In the genomic region with DNA sequence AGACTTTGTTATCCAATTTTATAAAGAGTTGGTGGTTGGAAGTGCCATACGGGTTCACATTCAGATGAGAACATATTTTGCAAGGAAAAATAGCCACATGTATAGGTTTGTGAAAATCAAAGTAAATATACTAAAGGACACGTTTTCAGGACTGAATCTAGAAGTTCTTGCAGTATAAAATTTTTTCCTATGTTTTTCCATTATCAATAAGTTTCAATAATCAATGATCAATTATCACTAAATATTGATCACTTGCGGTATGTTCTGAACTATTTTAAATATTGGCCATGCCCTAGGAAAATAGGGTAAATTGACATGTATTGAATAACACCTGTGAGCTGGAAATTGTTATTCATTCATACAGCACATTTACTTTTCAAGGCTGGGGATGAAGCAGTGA, we compare ENCODE assay signal across 3 cellular contexts.
TF ChIP-seq lines count a peak whose summit lies in the region.

No MANE protein-coding gene starts in this region.

TF ChIP-seq in A549, 52 proteins besides CTCF, POLR2A, EP300 and RAD21:
- no peak for TF ChIP-seq JUN (IDR thresholded peaks at IDR 0.05)
- no peak for TF ChIP-seq EHMT2 (IDR thresholded peaks at IDR 0.05; ENCODE audit: low read depth)
- no peak for TF ChIP-seq SREBF2 (IDR thresholded peaks at IDR 0.05)

TF ChIP-seq in GM12878, 131 proteins besides CTCF, POLR2A, EP300 and RAD21:
- TF ChIP-seq, protein P1, sequence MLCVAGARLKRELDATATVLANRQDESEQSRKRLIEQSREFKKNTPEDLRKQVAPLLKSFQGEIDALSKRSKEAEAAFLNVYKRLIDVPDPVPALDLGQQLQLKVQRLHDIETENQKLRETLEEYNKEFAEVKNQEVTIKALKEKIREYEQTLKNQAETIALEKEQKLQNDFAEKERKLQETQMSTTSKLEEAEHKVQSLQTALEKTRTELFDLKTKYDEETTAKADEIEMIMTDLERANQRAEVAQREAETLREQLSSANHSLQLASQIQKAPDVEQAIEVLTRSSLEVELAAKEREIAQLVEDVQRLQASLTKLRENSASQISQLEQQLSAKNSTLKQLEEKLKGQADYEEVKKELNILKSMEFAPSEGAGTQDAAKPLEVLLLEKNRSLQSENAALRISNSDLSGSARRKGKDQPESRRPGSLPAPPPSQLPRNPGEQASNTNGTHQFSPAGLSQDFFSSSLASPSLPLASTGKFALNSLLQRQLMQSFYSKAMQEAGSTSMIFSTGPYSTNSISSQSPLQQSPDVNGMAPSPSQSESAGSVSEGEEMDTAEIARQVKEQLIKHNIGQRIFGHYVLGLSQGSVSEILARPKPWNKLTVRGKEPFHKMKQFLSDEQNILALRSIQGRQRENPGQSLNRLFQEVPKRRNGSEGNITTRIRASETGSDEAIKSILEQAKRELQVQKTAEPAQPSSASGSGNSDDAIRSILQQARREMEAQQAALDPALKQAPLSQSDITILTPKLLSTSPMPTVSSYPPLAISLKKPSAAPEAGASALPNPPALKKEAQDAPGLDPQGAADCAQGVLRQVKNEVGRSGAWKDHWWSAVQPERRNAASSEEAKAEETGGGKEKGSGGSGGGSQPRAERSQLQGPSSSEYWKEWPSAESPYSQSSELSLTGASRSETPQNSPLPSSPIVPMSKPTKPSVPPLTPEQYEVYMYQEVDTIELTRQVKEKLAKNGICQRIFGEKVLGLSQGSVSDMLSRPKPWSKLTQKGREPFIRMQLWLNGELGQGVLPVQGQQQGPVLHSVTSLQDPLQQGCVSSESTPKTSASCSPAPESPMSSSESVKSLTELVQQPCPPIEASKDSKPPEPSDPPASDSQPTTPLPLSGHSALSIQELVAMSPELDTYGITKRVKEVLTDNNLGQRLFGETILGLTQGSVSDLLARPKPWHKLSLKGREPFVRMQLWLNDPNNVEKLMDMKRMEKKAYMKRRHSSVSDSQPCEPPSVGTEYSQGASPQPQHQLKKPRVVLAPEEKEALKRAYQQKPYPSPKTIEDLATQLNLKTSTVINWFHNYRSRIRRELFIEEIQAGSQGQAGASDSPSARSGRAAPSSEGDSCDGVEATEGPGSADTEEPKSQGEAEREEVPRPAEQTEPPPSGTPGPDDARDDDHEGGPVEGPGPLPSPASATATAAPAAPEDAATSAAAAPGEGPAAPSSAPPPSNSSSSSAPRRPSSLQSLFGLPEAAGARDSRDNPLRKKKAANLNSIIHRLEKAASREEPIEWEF (IDR thresholded peaks at IDR 0.05; ENCODE audit: insufficient replicate concordance, low read depth, low read length), result peak; percentile 53
- no peak for TF ChIP-seq KLF5 (IDR thresholded peaks at IDR 0.05; ENCODE audit: partially characterized antibody)
- TF ChIP-seq, protein P2, sequence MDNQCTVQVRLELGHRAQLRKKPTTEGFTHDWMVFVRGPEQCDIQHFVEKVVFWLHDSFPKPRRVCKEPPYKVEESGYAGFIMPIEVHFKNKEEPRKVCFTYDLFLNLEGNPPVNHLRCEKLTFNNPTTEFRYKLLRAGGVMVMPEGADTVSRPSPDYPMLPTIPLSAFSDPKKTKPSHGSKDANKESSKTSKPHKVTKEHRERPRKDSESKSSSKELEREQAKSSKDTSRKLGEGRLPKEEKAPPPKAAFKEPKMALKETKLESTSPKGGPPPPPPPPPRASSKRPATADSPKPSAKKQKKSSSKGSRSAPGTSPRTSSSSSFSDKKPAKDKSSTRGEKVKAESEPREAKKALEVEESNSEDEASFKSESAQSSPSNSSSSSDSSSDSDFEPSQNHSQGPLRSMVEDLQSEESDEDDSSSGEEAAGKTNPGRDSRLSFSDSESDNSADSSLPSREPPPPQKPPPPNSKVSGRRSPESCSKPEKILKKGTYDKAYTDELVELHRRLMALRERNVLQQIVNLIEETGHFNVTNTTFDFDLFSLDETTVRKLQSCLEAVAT (IDR thresholded peaks at IDR 0.05), result no peak
- no peak for TF ChIP-seq YY1 (IDR thresholded peaks at IDR 0.05; ENCODE audit: low read depth, low read length)
- TF ChIP-seq, protein P3, sequence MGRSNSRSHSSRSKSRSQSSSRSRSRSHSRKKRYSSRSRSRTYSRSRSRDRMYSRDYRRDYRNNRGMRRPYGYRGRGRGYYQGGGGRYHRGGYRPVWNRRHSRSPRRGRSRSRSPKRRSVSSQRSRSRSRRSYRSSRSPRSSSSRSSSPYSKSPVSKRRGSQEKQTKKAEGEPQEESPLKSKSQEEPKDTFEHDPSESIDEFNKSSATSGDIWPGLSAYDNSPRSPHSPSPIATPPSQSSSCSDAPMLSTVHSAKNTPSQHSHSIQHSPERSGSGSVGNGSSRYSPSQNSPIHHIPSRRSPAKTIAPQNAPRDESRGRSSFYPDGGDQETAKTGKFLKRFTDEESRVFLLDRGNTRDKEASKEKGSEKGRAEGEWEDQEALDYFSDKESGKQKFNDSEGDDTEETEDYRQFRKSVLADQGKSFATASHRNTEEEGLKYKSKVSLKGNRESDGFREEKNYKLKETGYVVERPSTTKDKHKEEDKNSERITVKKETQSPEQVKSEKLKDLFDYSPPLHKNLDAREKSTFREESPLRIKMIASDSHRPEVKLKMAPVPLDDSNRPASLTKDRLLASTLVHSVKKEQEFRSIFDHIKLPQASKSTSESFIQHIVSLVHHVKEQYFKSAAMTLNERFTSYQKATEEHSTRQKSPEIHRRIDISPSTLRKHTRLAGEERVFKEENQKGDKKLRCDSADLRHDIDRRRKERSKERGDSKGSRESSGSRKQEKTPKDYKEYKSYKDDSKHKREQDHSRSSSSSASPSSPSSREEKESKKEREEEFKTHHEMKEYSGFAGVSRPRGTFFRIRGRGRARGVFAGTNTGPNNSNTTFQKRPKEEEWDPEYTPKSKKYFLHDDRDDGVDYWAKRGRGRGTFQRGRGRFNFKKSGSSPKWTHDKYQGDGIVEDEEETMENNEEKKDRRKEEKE (IDR thresholded peaks at IDR 0.05), result no peak
- TF ChIP-seq ZNF24 (IDR thresholded peaks at IDR 0.05), result no peak

TF ChIP-seq in K562, 482 proteins besides CTCF, POLR2A, EP300 and RAD21:
- TF ChIP-seq ZNF518B (CRISPR knock-in tag; IDR thresholded peaks at IDR 0.05), result no peak
- TF ChIP-seq, protein P1 (CRISPR knock-in tag; IDR thresholded peaks at IDR 0.05), result peak; percentile 97
